ENCODE assay signal across 8 cellular contexts in genomic region chr9:71765693-71766092, GRCh38. TPM values are rescaled to one million over a fixed set of nuclear protein-coding genes. Genes with fewer than 3 reads are reported as not detected.
DNase-seq lines count a peak whose midpoint lies in the region; ATAC-seq lines count a peak whose summit lies in the region.

No MANE protein-coding gene starts in this region.

- no peak for ATAC-seq in activated CD4-positive, alpha-beta T cell treated with anti-CD3 and anti-CD28 coated beads for 36 hours
- no peak for ATAC-seq in left colon

- no peaks in the 10 kb centered on the region for H3K9me3 ChIP-seq in subcutaneous abdominal adipose tissue (ENCODE audit: control insufficient read depth in 5 of 5, low read length in 5 of 5)

- H3K27me3 Mint-ChIP-seq in activated CD4-positive, alpha-beta T cell treated with anti-CD3 and anti-CD28 coated beads for 36 hours, result no peaks in the 10 kb centered on the region
- H3K27me3 Mint-ChIP-seq in activated naive CD4-positive, alpha-beta T cell treated with anti-CD3 and anti-CD28 coated beads, Interleukin-2, amount 50 U/mL, for 24 hours, result no peaks in the 10 kb centered on the region

- no peaks in the 10 kb centered on the region for H3K9me3 Mint-ChIP-seq in activated CD4-positive, alpha-beta T cell treated with anti-CD3 and anti-CD28 coated beads for 36 hours (ENCODE audit: low read depth)
- no peaks in the 10 kb centered on the region for H3K9me3 Mint-ChIP-seq in activated naive CD4-positive, alpha-beta T cell treated with anti-CD3 and anti-CD28 coated beads, Interleukin-2, amount 50 U/mL, for 24 hours

- H3K27ac ChIP-seq in subcutaneous abdominal adipose tissue (ENCODE audit: low read depth, low read length), result no peak overlapping the region

- peaks cover 71% of the 10 kb centered on the region for H3K4me1 Mint-ChIP-seq in activated CD4-positive, alpha-beta T cell treated with anti-CD3 and anti-CD28 coated beads for 36 hours
- peaks cover 72% of the 10 kb centered on the region for H3K4me1 Mint-ChIP-seq in activated naive CD4-positive, alpha-beta T cell treated with anti-CD3 and anti-CD28 coated beads, Interleukin-2, amount 50 U/mL, for 24 hours

- H3K4me1 ChIP-seq in subcutaneous abdominal adipose tissue (ENCODE audit: control insufficient read depth in 5 of 5, insufficient read depth in 5 of 5, low read length in 5 of 5), result peaks cover 2 to 72% (median 67%) of the 10 kb centered on the region in 5 donors

- peak overlapping the region; percentile 45 to 94 (median 87) for H3K4me3 ChIP-seq in subcutaneous abdominal adipose tissue (ENCODE audit: low read depth in 1 of 5, low read length in 5 of 5)

- H3K4me3 Mint-ChIP-seq in activated CD4-positive, alpha-beta T cell treated with anti-CD3 and anti-CD28 coated beads for 36 hours, result peak overlapping the region; percentile 94
- peak overlapping the region; percentile 95 for H3K4me3 Mint-ChIP-seq in activated naive CD4-positive, alpha-beta T cell treated with anti-CD3 and anti-CD28 coated beads, Interleukin-2, amount 50 U/mL, for 24 hours

- peaks cover 28% of the 10 kb centered on the region for H3K36me3 Mint-ChIP-seq in activated CD4-positive, alpha-beta T cell treated with anti-CD3 and anti-CD28 coated beads for 36 hours (ENCODE audit: low read depth)
- peaks cover 7% of the 10 kb centered on the region for H3K36me3 Mint-ChIP-seq in activated naive CD4-positive, alpha-beta T cell treated with anti-CD3 and anti-CD28 coated beads, Interleukin-2, amount 50 U/mL, for 24 hours

- CTCF ChIA-PET in activated CD4-positive, alpha-beta T cell treated with anti-CD3 and anti-CD28 coated beads for 36 hours (lab: Charles Lee), result interaction anchor here (0.7 to 3.5 kb wide), 6 partner anchors 14 to 161 kb away, joined by 3 to 12 read pairs (median 4); no protein-coding TSS in a partner anchor

- H3K36me3 ChIP-seq in subcutaneous abdominal adipose tissue (ENCODE audit: control insufficient read depth in 5 of 5, insufficient read depth in 5 of 5, low read length in 5 of 5), result no peaks in the 10 kb centered on the region

- H3K27me3 ChIP-seq in subcutaneous abdominal adipose tissue (ENCODE audit: control insufficient read depth in 5 of 5, insufficient read depth in 4 of 5, low read length in 5 of 5), result no peaks in the 10 kb centered on the region

- intact Hi-C loops in activated CD4-positive, alpha-beta T cell treated with anti-CD3 and anti-CD28 coated beads for 36 hours (cut with DNase I, micrococcal nuclease), result loop anchor here (2.0 to 10.0 kb wide), 8 partner anchors 17 to 1503 kb away; partner anchors contain the start of genes ANXA1 (in 1 of the 2), KLF9 (in 1 of the 2), TMC1 (in 1 of the 2) and ZFAND5 (in 1 of the 2)
- intact Hi-C loops in left colon (cut with DNase I, micrococcal nuclease), result no loop called here

- H3K9ac ChIP-seq in subcutaneous abdominal adipose tissue (ENCODE audit: low read length in 5 of 5), result peak overlapping the region in 2 of 5 donors; percentile 7 to 26

- H3K27ac Mint-ChIP-seq in activated CD4-positive, alpha-beta T cell treated with anti-CD3 and anti-CD28 coated beads for 36 hours, result peak overlapping the region; percentile 91
- H3K27ac Mint-ChIP-seq in activated naive CD4-positive, alpha-beta T cell treated with anti-CD3 and anti-CD28 coated beads, Interleukin-2, amount 50 U/mL, for 24 hours, result peak overlapping the region; percentile 99

- peak; percentile 48 for DNase-seq in activated CD4-positive, alpha-beta T cell treated with anti-CD3 and anti-CD28 coated beads for 36 hours
- no peak for DNase-seq in activated CD4-positive, alpha-beta T cell treated with anti-CD3 and anti-CD28 coated beads, Interleukin-2, amount 50 U/mL, for 1 hour
- DNase-seq in iris pigment epithelial cell (ENCODE audit: low read depth) (peak; percentile 76), left colon (no peak), DMS 273 treated with DMSO at 0.1 percent for 48 hours (lab: John Stamatoyannopoulos, UW) (no peak), NCI-H526 treated with DMSO at 0.1 percent for 48 hours (lab: John Stamatoyannopoulos, UW) (no peak)

- POLR2A ChIA-PET in activated CD4-positive, alpha-beta T cell treated with anti-CD3 and anti-CD28 coated beads for 36 hours (lab: Charles Lee), result interaction anchor here (0.5 to 1.9 kb wide), 3 partner anchors 17 to 145 kb away, joined by 3 to 11 read pairs (median 10); partner anchors contain the start of genes ABHD17B and C9orf85

RNA-seq across cellular contexts. Expression of gene CEMIP2, which starts 2.6 kb away (rescaled TPM):
- total RNA-seq in activated CD4-positive, alpha-beta T cell treated with anti-CD3 and anti-CD28 coated beads for 36 hours, result 10 to 100 TPM; 34.1 to 41.0 TPM
- total RNA-seq in left colon, result 100 to 1,000 TPM in 1 of 2 donors, 10 to 100 TPM in 1; 97.7 to 106 TPM

Comparison
In these comparisons a context has a peak if more than half of its experiments do, and no peak if none do; other contexts are left out.
1. DNase-seq: peak in activated CD4-positive, alpha-beta T cell treated with anti-CD3 and anti-CD28 coated beads for 36 hours (single experiment) and iris pigment epithelial cell (single experiment); none in activated CD4-positive, alpha-beta T cell treated with anti-CD3 and anti-CD28 coated beads, Interleukin-2, amount 50 U/mL, for 1 hour (single experiment), left colon (0 of 2), DMS 273 treated with DMSO at 0.1 percent for 48 hours (single experiment) and NCI-H526 treated with DMSO at 0.1 percent for 48 hours (single experiment).
2. intact Hi-C loops: an anchor here in activated CD4-positive, alpha-beta T cell treated with anti-CD3 and anti-CD28 coated beads for 36 hours (2.0 to 10.0 kb wide); none called in left colon.